In genomic region chr6:142537612-142538478, GRCh38 we compare ENCODE assay signal across 9 cellular contexts.
DNase-seq lines count a peak whose midpoint lies in the region; ATAC-seq and TF ChIP-seq lines count a peak whose summit lies in the region.
"Had no signal": no experiment of that assay in that cellular context is flagged by ENCODE, and none has a peak within 500 bp of the region (broad histone marks: within the 10 kb centered on the region; RNA-seq: fewer than 3 reads in every experiment).

No MANE protein-coding gene starts in this region.

- peaks cover 3% of the 10 kb centered on the region; the same call in 1 of the 2 replicates for H3K27me3 Mint-ChIP-seq in WTC11 (ENCODE audit: low read depth)
- H3K27me3 Mint-ChIP-seq: stimulated activated naive CD8-positive, alpha-beta T cell treated with anti-CD3 and anti-CD28 coated beads, Interleukin-15, amount 100 ng/mL, for 72 hours had no signal

- H3K4me3 Mint-ChIP-seq in WTC11 = no peak overlapping the region
- H3K4me3 Mint-ChIP-seq: stimulated activated naive CD8-positive, alpha-beta T cell treated with anti-CD3 and anti-CD28 coated beads, Interleukin-15, amount 100 ng/mL, for 72 hours had no signal

- CTCF ChIA-PET in WTC11 (lab: Charles Lee) = interaction anchor here (0.6 to 3.3 kb wide), 5 partner anchors 14 to 457 kb away, joined by 3 to 39 read pairs (median 3); no protein-coding TSS in a partner anchor

- H3K9me3 ChIP-seq in right lobe of liver = no peaks in the 10 kb centered on the region
- H3K9me3 ChIP-seq in aorta (ENCODE audit: control insufficient read depth, low read length) = peaks cover 1% of the 10 kb centered on the region

- POLR2A ChIA-PET in WTC11 (lab: Charles Lee) = no interaction called here

- H3K4me3 ChIP-seq in right lobe of liver (no peak overlapping the region), aorta (ENCODE audit: low read length in 2 of 2) (no peak overlapping the region)

- intact Hi-C loops in right lobe of liver (cut with DNase I) = no loop called here
- intact Hi-C loops in aorta (cut with DNase I) = loop anchor here in 1 of 2 donors (5.0 kb wide), 1 partner anchor 66 kb away; no protein-coding TSS in a partner anchor

- ATAC-seq in WTC11 (peak; percentile 86), right lobe of liver (no peak), aorta (ENCODE audit: low FRiP score) (no peak), GM21360 (IDR thresholded peaks at IDR 0.05; ENCODE audit: unreplicated experiment) (no peak)
- ATAC-seq: Right ventricle myocardium inferior; stimulated activated naive CD8-positive, alpha-beta T cell treated with anti-CD3 and anti-CD28 coated beads, Interleukin-15, amount 100 ng/mL, for 72 hours had no signal

- DNase-seq in Daoy (ENCODE audit: low read depth) (peak; percentile 66), HS-27A (ENCODE audit: low read depth) (peak; percentile 59), WTC11 (ENCODE audit: low spot score) (peak; percentile 59), right lobe of liver (no peak), aorta (no peak), T1000 (lab: John Stamatoyannopoulos, UW) (no peak)

- H3K27ac Mint-ChIP-seq in WTC11 = no peak overlapping the region
- H3K27ac Mint-ChIP-seq: stimulated activated naive CD8-positive, alpha-beta T cell treated with anti-CD3 and anti-CD28 coated beads, Interleukin-15, amount 100 ng/mL, for 72 hours had no signal

- H3K9me3 Mint-ChIP-seq in WTC11 = peaks cover 45% of the 10 kb centered on the region

- no peaks in the 10 kb centered on the region for H3K4me1 Mint-ChIP-seq in WTC11
- H3K4me1 Mint-ChIP-seq: stimulated activated naive CD8-positive, alpha-beta T cell treated with anti-CD3 and anti-CD28 coated beads, Interleukin-15, amount 100 ng/mL, for 72 hours had no signal

- H3K36me3 ChIP-seq in right lobe of liver = no peaks in the 10 kb centered on the region
- H3K36me3 ChIP-seq in aorta (ENCODE audit: control insufficient read depth in 1 of 2, insufficient read depth in 2 of 2, low read length in 1 of 2) = no peaks in the 10 kb centered on the region

- H3K27me3 ChIP-seq in right lobe of liver (no peaks in the 10 kb centered on the region), aorta (ENCODE audit: control insufficient read depth in 1 of 2, insufficient read depth in 2 of 2, low read length in 1 of 2) (no peaks in the 10 kb centered on the region)

- H3K4me1 ChIP-seq in right lobe of liver = no peaks in the 10 kb centered on the region
- no peaks in the 10 kb centered on the region for H3K4me1 ChIP-seq in aorta (ENCODE audit: control insufficient read depth in 1 of 2, insufficient read depth in 2 of 2, low read length in 2 of 2)

- TF ChIP-seq POLR2A in right lobe of liver (IDR thresholded peaks at IDR 0.05) = no peak

- 67% methylated on average over 11 of the region's 11 CpGs for WGBS in right lobe of liver (ENCODE audit: insufficient coverage, low coverage, low lambda C conversion rate, missing lambda C conversion rate)
- 70 to 74% methylated on average over 11 of the region's 11 CpGs for WGBS in aorta, 2 donors

- TF ChIP-seq CTCF in WTC11 (IDR thresholded peaks at IDR 0.05) (peak; percentile 66), right lobe of liver (IDR thresholded peaks at IDR 0.05) (peak; percentile 22 to 50 (median 32))

- H3K36me3 Mint-ChIP-seq in WTC11 = peaks cover 32% of the 10 kb centered on the region

- H3K27ac ChIP-seq in right lobe of liver (no peak overlapping the region), aorta (ENCODE audit: low read depth in 1 of 2, low read length in 2 of 2) (no peak overlapping the region)

TF ChIP-seq in WTC11, 78 proteins besides CTCF, POLR2A, EP300 and RAD21:
- no peak for TF ChIP-seq JAZF1 (CRISPR knock-in tag; IDR thresholded peaks at IDR 0.05)
- TF ChIP-seq NR3C1 (CRISPR knock-in tag; conservative IDR thresholded peaks at IDR 0.05; ENCODE audit: low read depth) = no peak
- no peak for TF ChIP-seq ATF1 (CRISPR knock-in tag; IDR thresholded peaks at IDR 0.05)
- no peak for TF ChIP-seq ZNF263 (CRISPR knock-in tag; IDR thresholded peaks at IDR 0.05; ENCODE audit: low read depth)
- no peak for TF ChIP-seq E2F4 (CRISPR knock-in tag; IDR thresholded peaks at IDR 0.05; ENCODE audit: borderline replicate concordance, low read depth)
- TF ChIP-seq ETV6 (CRISPR knock-in tag; IDR thresholded peaks at IDR 0.05) = no peak
- no peak for TF ChIP-seq GABPB1 (CRISPR knock-in tag; IDR thresholded peaks at IDR 0.05)
- no peak for TF ChIP-seq ZNF671 (CRISPR knock-in tag; IDR thresholded peaks at IDR 0.05)
- TF ChIP-seq FOXJ3 (CRISPR knock-in tag; IDR thresholded peaks at IDR 0.05; ENCODE audit: borderline replicate concordance) = no peak

Comparison
In these comparisons a context has a peak if more than half of its experiments do, and no peak if none do; other contexts are left out.
1. DNase-seq: peak in Daoy (single experiment), HS-27A (single experiment) and WTC11 (single experiment); none in right lobe of liver (0 of 3), aorta (0 of 2) and T1000 (single experiment).